8 cellular contexts compared by ENCODE assay signal in the genomic region with DNA sequence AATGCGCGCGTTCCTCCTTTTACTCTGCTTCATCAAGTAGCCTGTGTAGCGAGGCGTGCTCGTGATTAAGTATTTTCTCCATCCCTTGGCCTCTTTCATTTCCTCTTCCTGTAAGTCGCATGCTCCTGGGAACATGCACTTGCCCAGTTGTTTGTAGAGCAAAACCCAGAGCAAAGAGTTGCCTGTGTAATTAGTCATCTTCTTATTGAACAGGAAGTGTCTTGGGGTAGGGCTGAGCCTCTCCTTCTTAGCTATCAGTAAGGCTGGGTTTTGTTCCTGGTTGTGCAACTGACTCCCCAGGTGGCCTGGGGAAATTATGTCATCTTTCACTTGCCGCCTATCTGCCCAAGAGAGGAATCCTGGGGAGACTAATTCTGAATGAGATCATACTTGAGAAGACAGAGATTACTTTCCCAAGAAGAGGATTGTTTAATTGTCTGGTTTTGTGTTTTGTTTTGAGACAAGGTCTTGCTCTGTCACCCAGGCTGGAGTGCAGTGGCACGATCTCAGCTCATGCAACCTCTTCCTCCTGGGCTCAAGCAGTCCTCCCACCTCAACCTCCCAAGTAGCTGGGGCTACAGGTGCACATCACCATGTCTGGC. TPM values are rescaled to one million over a fixed set of nuclear protein-coding genes. Genes with fewer than 3 reads are reported as not detected.
DNase-seq lines count a peak whose midpoint lies in the region; ATAC-seq, FAIRE-seq and TF ChIP-seq lines count a peak whose summit lies in the region.

No MANE protein-coding gene starts in this region.

- TF ChIP-seq CTCF in K562 (IDR thresholded peaks at IDR 0.05 in 2 of 3, conservative IDR thresholded peaks at IDR 0.05 in 1 of 3; ENCODE audit: insufficient read depth in 2 of 3, low read depth in 1 of 3, low read length in 3 of 3) (no peak), lung (IDR thresholded peaks at IDR 0.05; ENCODE audit: control extremely low read depth, extremely low read depth) (no peak)

- peak; percentile 97 for FAIRE-seq in K562 (lab: Jason Lieb, UNC)

- DNase-seq in AML-193 (lab: John Stamatoyannopoulos, UW): peak; percentile 95 to 97
- DNase-seq in NOMO-1 treated with dmso at 0.1 percent for 144 hours (lab: John Stamatoyannopoulos, UW; ENCODE audit: unreplicated experiment): peak; percentile 98
- peak; percentile 63 to 82 (median 73) for DNase-seq in K562 (ENCODE audit: extremely low read depth in 1 of 4, low spot score in 3 of 4)
- DNase-seq in lung (ENCODE audit: low spot score): peak; percentile 75
- no peak for DNase-seq in globus pallidus (ENCODE audit: low spot score)
- no peak for DNase-seq in NCI-H1092 treated with DMSO at 0.1 percent for 48 hours (lab: John Stamatoyannopoulos, UW)

- intact Hi-C loops in K562 (cut with micrococcal nuclease): no loop called here

- H3K9ac ChIP-seq in K562 (ENCODE audit: insufficient read depth in 1 of 2, low read depth in 2 of 2, low read length in 2 of 2): 0 out of 4 replicates have a peak overlapping the region, but pooled peaks of 1 of the 2 experiments have one; percentile 17

- POLR2A ChIA-PET in K562 (lab: Yijun Ruan, JAX): no interaction called here

- no peaks in the 10 kb centered on the region for H3K79me2 ChIP-seq in K562 (ENCODE audit: control insufficient read depth, insufficient read depth, low read length)

- 41% methylated on average over 8 of the region's 9 CpGs for WGBS in K562 (ENCODE audit: insufficient coverage, low coverage, missing lambda C conversion rate)
- WGBS in lung, 2 donors: 10 to 16% methylated on average over 9 of the region's 9 CpGs

- TF ChIP-seq POLR2A in K562 (conservative IDR thresholded peaks at IDR 0.05): no peak

- no peaks in the 10 kb centered on the region for H3K9me1 ChIP-seq in K562 (ENCODE audit: control insufficient read depth, insufficient read depth, low read length)

- in situ Hi-C loops in K562 (cut with MboI): no loop called here

- H3K9me3 ChIP-seq in K562 (replicated peaks; ENCODE audit: control insufficient read depth, insufficient read depth, low read depth, low read length): no peaks in the 10 kb centered on the region
- H3K9me3 ChIP-seq in lung (ENCODE audit: control insufficient read depth in 2 of 2, insufficient read depth in 1 of 2, low read length in 1 of 2): no peaks in the 10 kb centered on the region

- ATAC-seq in GM18858 (IDR thresholded peaks at IDR 0.05; ENCODE audit: unreplicated experiment): peak; percentile 96
- peak; percentile 89 for ATAC-seq in HG02970 (IDR thresholded peaks at IDR 0.05; ENCODE audit: low FRiP score, unreplicated experiment)
- peak; percentile 96 for ATAC-seq in K562
- peak; percentile 97 for ATAC-seq in lung (ENCODE audit: insufficient read depth, low FRiP score)

- CTCF ChIA-PET in K562 (lab: Yijun Ruan, JAX; ENCODE audit: low intra/inter-chr PET ratio): no interaction called here

- H3K4me1 ChIP-seq in K562 (replicated peaks in 1 of 2; ENCODE audit: control insufficient read depth in 2 of 2, insufficient read depth in 2 of 2, low read length in 2 of 2): peaks cover 4 to 5% of the 10 kb centered on the region in 2 experiments; a peak in 3 of 5 replicates
- no peaks in the 10 kb centered on the region for H3K4me1 ChIP-seq in lung (ENCODE audit: control insufficient read depth in 2 of 2, insufficient read depth in 2 of 2, low read length in 2 of 2)

- H4K20me1 ChIP-seq in K562 (replicated peaks; ENCODE audit: control insufficient read depth, insufficient read depth, low read length): no peaks in the 10 kb centered on the region

- peak overlapping the region; percentile 90 for H2AFZ ChIP-seq in K562 (ENCODE audit: low read depth, low read length)

- no peak for TF ChIP-seq RAD21 in K562 (CRISPR knock-in tag; conservative IDR thresholded peaks at IDR 0.05 in 1 of 2, IDR thresholded peaks at IDR 0.05 in 1 of 2)

- H3K27ac ChIP-seq in K562 (ENCODE audit: extremely low read depth, low read depth, low read length) (peak overlapping the region; percentile 54; the same call in 2 of the 3 replicates), lung (ENCODE audit: low read depth in 1 of 2, low read length in 1 of 2) (peak overlapping the region in 1 of 2 donors; percentile 81)

- H3K27me3 ChIP-seq in K562 (ENCODE audit: control insufficient read depth in 2 of 2, insufficient read depth in 2 of 2, low read length in 2 of 2) (no peaks in the 10 kb centered on the region), lung (ENCODE audit: control insufficient read depth, insufficient read depth) (no peaks in the 10 kb centered on the region)

- peak overlapping the region; percentile 48; the same call in 1 of the 2 replicates for H3K4me2 ChIP-seq in K562 (ENCODE audit: insufficient read depth, low read length)

- BruUV-seq in K562 (replicated peaks; lab: Mats Ljungman, UMichigan): no TSS peak

- peak; percentile 60 for TF ChIP-seq EP300 in K562 (IDR thresholded peaks at IDR 0.05; ENCODE audit: low read length)

- H3K4me3 ChIP-seq in K562 (no peak overlapping the region), lung (no peak overlapping the region)

- H3K36me3 ChIP-seq in K562 (ENCODE audit: control insufficient read depth, insufficient read depth, low read length) (no peaks in the 10 kb centered on the region), lung (ENCODE audit: control insufficient read depth in 2 of 2, insufficient read depth in 2 of 2, low read length in 2 of 2) (peaks cover 0 to 1% of the 10 kb centered on the region in 2 donors)

RNA-seq across cellular contexts. Expression of a gene that starts 14.9 kb away (rescaled TPM):
- total RNA-seq in K562 (2011; cell fraction: chromatin; rRNA removed; ENCODE audit: low replicate concordance): 2.5 and 5.5 TPM in 2 replicates
- total RNA-seq in K562 (2011; cell fraction: nucleolus; rRNA removed): 2.2 and 3.7 TPM in 2 replicates
- 3.2 and 3.4 TPM in 2 replicates for total RNA-seq in K562 (2011; cell fraction: nucleoplasm; rRNA removed)
- total RNA-seq in K562 (2014; rRNA removed) (0.73 and 1.3 TPM in 2 replicates), K562 (2014; rRNA removed; fragmentation: Illumina TruSeq; extraction: Trizol) (0.86 and 1.3 TPM in 2 replicates), K562 (2015; rRNA removed; fragmentation: Illumina TruSeq; extraction: Trizol) (0.60 and 1.5 TPM in 2 replicates), K562 (2021) (1.3 TPM in 2 replicates), lung (10 to 100 TPM in 1 of 2 donors, 1 to 10 TPM in 1; 8.8 to 26.1 TPM)
- polyA plus RNA-seq in K562 (2011; rRNA removed) (1.4 and 1.7 TPM in 2 replicates), K562 (2014; fragmentation: Illumina TruSeq; extraction: Trizol) (1.2 and 1.3 TPM in 2 replicates), K562 (2014; fragmentation: Nextera tagmentation; extraction: Ambion mirVana) (1 to 10 TPM in 1 of 2 experiments, under 1 TPM in 1; 0.80 to 1.8 TPM), K562 (2014; rRNA removed) (0.46 and 1.2 TPM in 2 replicates), lung (10 to 100 TPM in 1 of 2 donors, 1 to 10 TPM in 1; 6.2 to 21.2 TPM)
- polyA plus RNA-seq in K562 (2011; cell fraction: cytosol; rRNA removed): 0.63 and 0.71 TPM in 2 replicates
- polyA plus RNA-seq in K562 (2011; cell fraction: nucleus; rRNA removed): 0.49 and 0.51 TPM in 2 replicates
- polyA plus RNA-seq in K562 (2012): 0.70 and 1.6 TPM in 2 replicates
- 1.4 and 2.4 TPM in 2 replicates for polyA minus RNA-seq in K562 (2011; rRNA and poly(A)+ RNA removed)
- 0.95 and 5.0 TPM in 2 replicates for polyA minus RNA-seq in K562 (2011; cell fraction: cytosol; rRNA and poly(A)+ RNA removed)
- 0.27 and 0.44 TPM in 2 replicates for polyA minus RNA-seq in K562 (2011; cell fraction: nucleus; rRNA and poly(A)+ RNA removed)

RNA-seq across cellular contexts. Expression of a gene that starts 38.6 kb away (rescaled TPM):
- 137 and 152 TPM in 2 replicates for total RNA-seq in K562 (2011; cell fraction: chromatin; rRNA removed; ENCODE audit: low replicate concordance)
- total RNA-seq in K562 (2011; cell fraction: nucleolus; rRNA removed): 103 and 106 TPM in 2 replicates
- total RNA-seq in K562 (2011; cell fraction: nucleoplasm; rRNA removed): 145 and 197 TPM in 2 replicates
- total RNA-seq in K562 (2014; rRNA removed) (22.5 and 27.6 TPM in 2 replicates), K562 (2014; rRNA removed; fragmentation: Illumina TruSeq; extraction: Trizol) (31.5 and 34.0 TPM in 2 replicates), K562 (2015; rRNA removed; fragmentation: Illumina TruSeq; extraction: Trizol) (30.1 and 30.7 TPM in 2 replicates), K562 (2021) (32.3 and 33.8 TPM in 2 replicates), lung (10 to 100 TPM; 29.5 to 36.4 TPM)
- polyA plus RNA-seq in K562 (2011; rRNA removed) (59.3 and 65.9 TPM in 2 replicates), K562 (2014; fragmentation: Illumina TruSeq; extraction: Trizol) (36.3 and 39.9 TPM in 2 replicates), K562 (2014; fragmentation: Nextera tagmentation; extraction: Ambion mirVana) (10 to 100 TPM; 23.1 to 30.6 TPM), K562 (2014; rRNA removed) (36.2 and 39.6 TPM in 2 replicates), lung (10 to 100 TPM; 18.4 to 20.3 TPM)
- 63.8 and 82.9 TPM in 2 replicates for polyA plus RNA-seq in K562 (2011; cell fraction: cytosol; rRNA removed)
- 41.1 and 62.8 TPM in 2 replicates for polyA plus RNA-seq in K562 (2011; cell fraction: nucleus; rRNA removed)
- 28.5 and 32.6 TPM in 2 replicates for polyA plus RNA-seq in K562 (2012)
- 80.5 and 81.1 TPM in 2 replicates for polyA minus RNA-seq in K562 (2011; rRNA and poly(A)+ RNA removed)
- 21.2 and 29.0 TPM in 2 replicates for polyA minus RNA-seq in K562 (2011; cell fraction: cytosol; rRNA and poly(A)+ RNA removed)
- polyA minus RNA-seq in K562 (2011; cell fraction: nucleus; rRNA and poly(A)+ RNA removed): 27.1 and 43.7 TPM in 2 replicates

RNA-seq across cellular contexts. Expression of a gene that starts 48.6 kb away (rescaled TPM):
- 18.1 and 65.2 TPM in 2 replicates for total RNA-seq in K562 (2011; cell fraction: chromatin; rRNA removed; ENCODE audit: low replicate concordance)
- total RNA-seq in K562 (2011; cell fraction: nucleolus; rRNA removed): 9.0 and 9.1 TPM in 2 replicates
- 20.3 and 21.5 TPM in 2 replicates for total RNA-seq in K562 (2011; cell fraction: nucleoplasm; rRNA removed)
- total RNA-seq in K562 (2014; rRNA removed) (34.9 and 54.4 TPM in 2 replicates), K562 (2014; rRNA removed; fragmentation: Illumina TruSeq; extraction: Trizol) (48.8 and 57.6 TPM in 2 replicates), K562 (2015; rRNA removed; fragmentation: Illumina TruSeq; extraction: Trizol) (58.3 and 67.1 TPM in 2 replicates), K562 (2021) (39.6 and 41.1 TPM in 2 replicates), lung (10 to 100 TPM; 29.4 to 42.1 TPM)
- polyA plus RNA-seq in K562 (2011; rRNA removed) (18.0 and 20.8 TPM in 2 replicates), K562 (2014; fragmentation: Illumina TruSeq; extraction: Trizol) (37.2 and 50.0 TPM in 2 replicates), K562 (2014; fragmentation: Nextera tagmentation; extraction: Ambion mirVana) (10 to 100 TPM; 11.8 to 17.8 TPM), K562 (2014; rRNA removed) (31.6 and 33.2 TPM in 2 replicates), lung (10 to 100 TPM in 1 of 2 donors, 1 to 10 TPM in 1; 7.5 to 11.4 TPM)
- polyA plus RNA-seq in K562 (2011; cell fraction: cytosol; rRNA removed): 4.4 and 8.2 TPM in 2 replicates
- 6.3 and 9.4 TPM in 2 replicates for polyA plus RNA-seq in K562 (2011; cell fraction: nucleus; rRNA removed)
- polyA plus RNA-seq in K562 (2012): 22.2 and 28.9 TPM in 2 replicates
- polyA minus RNA-seq in K562 (2011; rRNA and poly(A)+ RNA removed): 29.4 and 33.3 TPM in 2 replicates
- 14.7 and 18.3 TPM in 2 replicates for polyA minus RNA-seq in K562 (2011; cell fraction: cytosol; rRNA and poly(A)+ RNA removed)
- 5.7 and 8.9 TPM in 2 replicates for polyA minus RNA-seq in K562 (2011; cell fraction: nucleus; rRNA and poly(A)+ RNA removed)

Comparison
In these comparisons a context has a peak if more than half of its experiments do, and no peak if none do; other contexts are left out.
1. DNase-seq: peak in AML-193 (2 of 2), NOMO-1 treated with dmso at 0.1 percent for 144 hours (single experiment), K562 (4 of 4) and lung (single experiment); none in globus pallidus (single experiment) and NCI-H1092 treated with DMSO at 0.1 percent for 48 hours (single experiment).
2. Peak in every context shown above with its lines, with median percentiles within 50 percentile points of each other: ATAC-seq.